Comparison of ENCODE assay signal across 8 cellular contexts in genomic region chr19:38319421-38320258, GRCh38. TPM values are rescaled to one million over a fixed set of nuclear protein-coding genes. Genes with fewer than 3 reads are reported as not detected.
A peak's percentile ranks its signal among the peaks of the same experiment; 100 is the strongest.
DNase-seq lines count a peak whose midpoint lies in the region; FAIRE-seq and TF ChIP-seq lines count a peak whose summit lies in the region.

Gene KCNK6, plus strand, starts transcription at chr19:38319845. Its CDS starts 106 bp downstream, at chr19:38319951.

- peak within 1 kb of the TSS; percentile 87 to 89 for H3K4me2 ChIP-seq in H1 (ENCODE audit: insufficient read depth in 1 of 2, low read depth in 2 of 2, low read length in 2 of 2)

- H3K18ac ChIP-seq in H1 (ENCODE audit: extremely low read depth, low read length), result peak within 1 kb of the TSS; percentile 95

- no peak for FAIRE-seq in H1 (lab: Jason Lieb, UNC)

- peaks cover 0 to 4% of the 10 kb centered on the region in 2 experiments for H4K20me1 ChIP-seq in H1 (replicated peaks in 1 of 2; ENCODE audit: control insufficient read depth in 1 of 2, insufficient read depth in 2 of 2, low read length in 2 of 2)

- peak in 1 of 2 experiments; percentile 55; a peak in 1 of 3 replicates for TF ChIP-seq POLR2A in H1 (IDR thresholded peaks at IDR 0.05; ENCODE audit: control extremely low read depth in 1 of 2, low read depth in 2 of 2, low read length in 2 of 2)

- 0 out of 2 replicates have a peak within 1 kb of the TSS, but pooled peaks have one; percentile 15 for H2AK5ac ChIP-seq in H1 (ENCODE audit: low read depth, low read length)

- peak within 1 kb of the TSS; percentile 65 for H3K4me3 Mint-ChIP-seq in mesothelial cell of epicardium

- no peaks in the 10 kb centered on the region for H3K9me3 Mint-ChIP-seq in mesothelial cell of epicardium

- H3K14ac ChIP-seq in H1 (ENCODE audit: insufficient read length), result no peak within 1 kb of the TSS

- no peak within 1 kb of the TSS for H2BK120ac ChIP-seq in H1 (replicated peaks; ENCODE audit: low read depth, low read length)

- H2BK5ac ChIP-seq in H1 (ENCODE audit: low read depth, low read length), result peak within 1 kb of the TSS; percentile 9; the same call in 1 of the 2 replicates

- H3K79me2 ChIP-seq in H1 (ENCODE audit: control insufficient read depth in 1 of 2, insufficient read depth in 2 of 2, low read length in 2 of 2), result peaks cover 0 to 3% of the 10 kb centered on the region in 2 experiments; a peak in 1 of 4 replicates

- WGBS in H1 (ENCODE audit: extremely low coverage in 1 of 2, insufficient coverage in 1 of 2, insufficient read length in 1 of 2, insufficient replicate concordance in 2 of 2, low coverage in 1 of 2, low lambda C conversion rate in 2 of 2, missing lambda C conversion rate in 1 of 2), 2 experiments, result 3% methylated on average over 62 of the region's 76 CpGs; no CpG with 5 or more reads in 1 of the 2 experiments

- H4K8ac ChIP-seq in H1 (ENCODE audit: extremely low read depth, insufficient read depth, low read length), result peak within 1 kb of the TSS; percentile 86

- peak within 1 kb of the TSS; percentile 95; the same call in 1 of the 2 replicates for H2BK15ac ChIP-seq in H1 (ENCODE audit: low read length)

- peaks cover 3% of the 10 kb centered on the region; the same call in 1 of the 2 replicates for H3K79me1 ChIP-seq in H1 (ENCODE audit: low read depth, low read length)

- H3K27ac Mint-ChIP-seq in mesothelial cell of epicardium, result no peak within 1 kb of the TSS

- peak within 1 kb of the TSS; percentile 45 for H4K91ac ChIP-seq in H1 (replicated peaks; ENCODE audit: insufficient read length, low read length)

- TF ChIP-seq CTCF in H1 (IDR thresholded peaks at IDR 0.05; ENCODE audit: control extremely low read depth in 1 of 3, insufficient read depth in 1 of 3, low read depth in 1 of 3, low read length in 3 of 3), result peak in 1 of 3 experiments; percentile 12; a peak in 1 of 4 replicates
- no peak for TF ChIP-seq CTCF in mesothelial cell of epicardium (IDR thresholded peaks at IDR 0.05; ENCODE audit: unreplicated experiment)

- H3K23ac ChIP-seq in H1 (ENCODE audit: insufficient read length), result no peak within 1 kb of the TSS

- peak within 1 kb of the TSS; percentile 40; the same call in 1 of the 2 replicates for H2BK12ac ChIP-seq in H1 (ENCODE audit: low read depth, low read length)

- H2BK20ac ChIP-seq in H1 (ENCODE audit: low read length), result peak within 1 kb of the TSS; percentile 34; the same call in 1 of the 2 replicates

- peak within 1 kb of the TSS in 3 of 4 experiments; percentile 48 to 70 (median 56); a peak in 6 of 7 replicates for H3K9ac ChIP-seq in H1 (replicated peaks in 1 of 4; ENCODE audit: extremely low read depth in 1 of 4, low read depth in 3 of 4, low read length in 3 of 4)

- POLR2A ChIA-PET in H1 (lab: Charles Lee; ENCODE audit: partially characterized antibody), result interaction anchor here (0.7 to 2.0 kb wide), 12 partner anchors 9 to 68 kb away, joined by 3 to 7 read pairs (median 4); partner anchors contain the start of genes C19orf33 and SPINT2

- H3K27me3 ChIP-seq in H1 (replicated peaks in 1 of 4; ENCODE audit: control insufficient read depth in 3 of 4, extremely low read depth in 1 of 4, insufficient read depth in 3 of 4, low read length in 3 of 4), result peaks cover 0 to 33% (median 18%) of the 10 kb centered on the region in 4 experiments; a peak in 6 of 7 replicates

- CTCF ChIA-PET in H1 (lab: Charles Lee; ENCODE audit: partially characterized antibody), result interaction anchor here (0.5 to 3.6 kb wide), 18 partner anchors 8 to 179 kb away, joined by 3 to 24 read pairs (median 4); partner anchors contain the start of genes C19orf33, CATSPERG, GGN and SPINT2

- no peak within 1 kb of the TSS for H3K56ac ChIP-seq in H1 (replicated peaks; ENCODE audit: insufficient read length, low read depth, low read length)

- TF ChIP-seq EP300 in H1 (IDR thresholded peaks at IDR 0.05; ENCODE audit: borderline replicate concordance in 1 of 2, low read depth in 2 of 2, low read length in 2 of 2), result no peak

- peak within 1 kb of the TSS; percentile 61 for H3K4me3 ChIP-seq in Jurkat, Clone E6-1 (ENCODE audit: low read length)
- H3K4me3 ChIP-seq in H1 (ENCODE audit: extremely low read depth in 1 of 4, insufficient read depth in 2 of 4, low read depth in 3 of 4, low read length in 4 of 4), result peak within 1 kb of the TSS; percentile 52 to 76 (median 64)

- H3K27me3 Mint-ChIP-seq in mesothelial cell of epicardium (ENCODE audit: low read depth), result peaks cover 33% of the 10 kb centered on the region

- H2AFZ ChIP-seq in H1 (ENCODE audit: low read length), result peak within 1 kb of the TSS; percentile 79; the same call in 1 of the 2 replicates

- peaks cover 28% of the 10 kb centered on the region for H3K4me1 Mint-ChIP-seq in mesothelial cell of epicardium

- 0 out of 8 replicates have a peak, but pooled peaks cover 0 to 2% (median 0%) of the 10 kb centered on the region in 4 experiments for H3K36me3 ChIP-seq in H1 (ENCODE audit: control insufficient read depth in 2 of 4, insufficient read depth in 4 of 4, low read length in 3 of 4)

- H3K4me1 ChIP-seq in H1 (replicated peaks in 1 of 4; ENCODE audit: control insufficient read depth in 3 of 4, insufficient read depth in 4 of 4, low read length in 3 of 4), result peaks cover 0 to 8% (median 3%) of the 10 kb centered on the region in 4 experiments; a peak in 5 of 7 replicates

- no peak within 1 kb of the TSS for H3K27ac ChIP-seq in H1 (ENCODE audit: low read depth, low read length)

- H3K9me3 ChIP-seq in H1 (ENCODE audit: insufficient read depth in 2 of 2, low read depth in 1 of 2, low read length in 1 of 2), result no peaks in the 10 kb centered on the region

- H4K5ac ChIP-seq in H1 (ENCODE audit: insufficient read length, low read depth, low read length), result no peak within 1 kb of the TSS

- DNase-seq in AG08396 (ENCODE audit: low spot score), result peak; percentile 47
- DNase-seq in Jurkat, Clone E6-1 (ENCODE audit: low read depth, low spot score), result peak; percentile 7
- DNase-seq in activated CD4-positive, alpha-beta T cell treated with anti-CD3 and anti-CD28 coated beads, Interleukin-2, amount 50 U/mL, for 24 hours (ENCODE audit: low read depth in 1 of 2, low spot score in 1 of 2), result peak; percentile 20 to 39
- peak in 1 of 2 experiments; percentile 87 for DNase-seq in H1 (ENCODE audit: low read depth in 1 of 2, low spot score in 2 of 2)
- DNase-seq in mesothelial cell of epicardium (ENCODE audit: low spot score in 2 of 2, unreplicated experiment in 2 of 2), result peak in 1 of 2 experiments; percentile 52
- DNase-seq in stimulated activated CD8-positive, alpha-beta memory T cell treated with anti-CD3 and anti-CD28 coated beads, Interleukin-4, amount 100 ng/mL, for 4 hours (ENCODE audit: low read depth in 2 of 2, low spot score in 1 of 2), result peak; percentile 13 to 54
- no peak for DNase-seq in NCI-H1694 treated with DMSO at 0.1 percent for 48 hours (lab: John Stamatoyannopoulos, UW)
- no peak for DNase-seq in OCI-M2 (lab: John Stamatoyannopoulos, UW; ENCODE audit: unreplicated experiment)

- H3K36me3 Mint-ChIP-seq in mesothelial cell of epicardium, result no peaks in the 10 kb centered on the region

- TF ChIP-seq RAD21 in H1 (IDR thresholded peaks at IDR 0.05 in 1 of 2, conservative IDR thresholded peaks at IDR 0.05 in 1 of 2; ENCODE audit: low read depth in 2 of 2, low read length in 2 of 2), result no peak

- no peak within 1 kb of the TSS for H3K4ac ChIP-seq in H1 (replicated peaks; ENCODE audit: insufficient read length, low read depth, low read length)

- peaks cover 15% of the 10 kb centered on the region; the same call in 1 of the 2 replicates for H3K23me2 ChIP-seq in H1 (ENCODE audit: low read depth, low read length)

TF ChIP-seq in H1, 55 proteins besides CTCF, POLR2A, EP300 and RAD21 (continues in another document):
- TF ChIP-seq POU5F1 (IDR thresholded peaks at IDR 0.05; ENCODE audit: low read depth, low read length) (no peak), ASH2L (IDR thresholded peaks at IDR 0.05; ENCODE audit: low read length) (peak; percentile 65), E2F6 (IDR thresholded peaks at IDR 0.05) (peak; percentile 71; the same call in 1 of the 2 replicates), BCL11A (IDR thresholded peaks at IDR 0.05; ENCODE audit: low read depth in 2 of 2, low read length in 2 of 2) (no peak), SP4 (IDR thresholded peaks at IDR 0.05; ENCODE audit: low read length) (0 out of 2 replicates have a peak, but pooled peaks have one; percentile 34), GABPA (IDR thresholded peaks at IDR 0.05; ENCODE audit: borderline replicate concordance, insufficient read depth, low read length) (peak; percentile 52; the same call in 1 of the 2 replicates), TEAD4 (IDR thresholded peaks at IDR 0.05; ENCODE audit: low read depth, low read length) (no peak), TAF7 (optimal IDR thresholded peaks at IDR 0.05; ENCODE audit: borderline replicate concordance, low read depth, low read length) (no peak), GTF2F1 (IDR thresholded peaks at IDR 0.05; ENCODE audit: borderline replicate concordance, low read depth, low read length) (no peak), PHF8 (conservative IDR thresholded peaks at IDR 0.05; ENCODE audit: low read depth, low read length) (peak; percentile 48), MAX (IDR thresholded peaks at IDR 0.05) (peak; percentile 79), JUN (IDR thresholded peaks at IDR 0.05; ENCODE audit: low read depth, low read length) (no peak), TBP (IDR thresholded peaks at IDR 0.05; ENCODE audit: low read depth, low read length) (peak; percentile 29; the same call in 1 of the 2 replicates)

RNA-seq across cellular contexts. Expression of gene KCNK6, which starts in this region (rescaled TPM):
- polyA plus RNA-seq in Jurkat, Clone E6-1 (2012; ENCODE audit: insufficient read depth, insufficient read length), result 5.5 TPM
- total RNA-seq in H1 (2021; fragmentation: NEBNext Ultra II Directional; extraction: Animal tissue kit (Norgen Biotek cat#: 25700)), result 13.3 and 14.1 TPM in 2 replicates
- polyA plus RNA-seq in H1 (2011; rRNA removed), result 10.6 TPM in 2 replicates
- 10.2 TPM for polyA plus RNA-seq in H1 (2011; cell fraction: cytosol; rRNA removed)
- polyA plus RNA-seq in H1 (2011; cell fraction: nucleus; rRNA removed), result 16.6 TPM
- polyA plus RNA-seq in H1 (2012, experiment 1 of 2), result 12.4 to 15.5 TPM (median 13.6 TPM) in 4 replicates
- polyA plus RNA-seq in H1 (2012, experiment 2 of 2), result 6.3 TPM
- 17.4 TPM for polyA plus RNA-seq in H1 (2013, experiment 1 of 2)
- 18.2 TPM for polyA plus RNA-seq in H1 (2013, experiment 2 of 2)
- 7.4 and 8.1 TPM in 2 replicates for polyA minus RNA-seq in H1 (2011; rRNA and poly(A)+ RNA removed)
- polyA minus RNA-seq in H1 (2011; cell fraction: cytosol; rRNA and poly(A)+ RNA removed), result 6.5 TPM
- 11.0 TPM for polyA minus RNA-seq in H1 (2011; cell fraction: nucleus; rRNA and poly(A)+ RNA removed)
- total RNA-seq in mesothelial cell of epicardium, result 2.8 to 2.9 TPM (median 2.9 TPM) in 3 replicates

Comparison
In these comparisons a context has a peak if more than half of its experiments do, and no peak if none do; other contexts are left out.
1. DNase-seq: peak in AG08396 (single experiment), Jurkat, Clone E6-1 (single experiment), activated CD4-positive, alpha-beta T cell treated with anti-CD3 and anti-CD28 coated beads, Interleukin-2, amount 50 U/mL, for 24 hours (2 of 2) and stimulated activated CD8-positive, alpha-beta memory T cell treated with anti-CD3 and anti-CD28 coated beads, Interleukin-4, amount 100 ng/mL, for 4 hours (2 of 2); none in NCI-H1694 treated with DMSO at 0.1 percent for 48 hours (single experiment) and OCI-M2 (single experiment).